ENCODE assay signal across 20 cellular contexts in genomic region chr11:70367071-70367470, GRCh38. TPM values are rescaled to one million over a fixed set of nuclear protein-coding genes. Genes with fewer than 3 reads are reported as not detected.
DNase-seq lines count a peak whose midpoint lies in the region; ATAC-seq and TF ChIP-seq lines count a peak whose summit lies in the region.
"Had no signal": no experiment of that assay in that cellular context is flagged by ENCODE, and none has a peak within 500 bp of the region (broad histone marks: within the 10 kb centered on the region; RNA-seq: fewer than 3 reads in every experiment).

No MANE protein-coding gene starts in this region.

- peaks cover 20% of the 10 kb centered on the region; the same call in 1 of the 2 replicates for H3K36me3 ChIP-seq in Loucy (ENCODE audit: insufficient read depth, low read length)
- H3K36me3 ChIP-seq in MM.1S (replicated peaks; ENCODE audit: insufficient read depth, low read length), result no peaks in the 10 kb centered on the region; the same call in 1 of the 2 replicates

- DNase-seq in AG08396 (ENCODE audit: low spot score), result peak; percentile 30
- DNase-seq in activated naive CD8-positive, alpha-beta T cell treated with anti-CD3 and anti-CD28 coated beads, Interleukin-2, amount 50 U/mL, for 24 hours, result no peak
- DNase-seq in iris pigment epithelial cell (ENCODE audit: low read depth), result peak; percentile 83
- DNase-seq in NCI-H446 (lab: John Stamatoyannopoulos, UW), result no peak
- DNase-seq in activated CD4-positive, alpha-beta memory T cell treated with anti-CD3 and anti-CD28 coated beads for 36 hours, result no peak
- no peak for DNase-seq in MM.1S
- DNase-seq: activated CD4-positive, alpha-beta memory T cell treated with anti-CD3 and anti-CD28 coated beads, Interleukin-2, amount 10 ng/mL, durations not matched to agents 7 days and 5 days; activated T-cell treated with anti-CD3 and anti-CD28 coated beads, Interleukin-2, amount 50 U/mL, for 72 hours; esophagus squamous epithelium; KBM-7; mammary epithelial cell; naive thymus-derived CD4-positive, alpha-beta T cell; stimulated activated CD4-positive, alpha-beta T cell treated with anti-CD3 and anti-CD28 coated beads, Interleukin-4, amount 100 ng/mL, for 24 hours; T-helper 1 cell; upper lobe of right lung had no signal

- H3K27ac Mint-ChIP-seq in activated naive CD8-positive, alpha-beta T cell treated with anti-CD3 and anti-CD28 coated beads, Interleukin-2, amount 50 U/mL, for 24 hours, result peak overlapping the region; percentile 54
- H3K27ac Mint-ChIP-seq in activated CD4-positive, alpha-beta memory T cell treated with anti-CD3 and anti-CD28 coated beads for 36 hours, result no peak overlapping the region
- H3K27ac Mint-ChIP-seq: activated CD4-positive, alpha-beta memory T cell treated with anti-CD3 and anti-CD28 coated beads, Interleukin-2, amount 10 ng/mL, durations not matched to agents 7 days and 5 days; activated T-cell treated with anti-CD3 and anti-CD28 coated beads, Interleukin-2, amount 50 U/mL, for 72 hours; naive thymus-derived CD4-positive, alpha-beta T cell had no signal

- POLR2A ChIA-PET in activated CD4-positive, alpha-beta memory T cell treated with anti-CD3 and anti-CD28 coated beads for 36 hours (lab: Charles Lee), result no interaction called here

- no peak overlapping the region for H3K9ac ChIP-seq in Loucy (ENCODE audit: low read depth, low read length, poor library complexity, severe bottlenecking)
- no peak overlapping the region for H3K9ac ChIP-seq in MM.1S (ENCODE audit: low read length)
- H3K9ac ChIP-seq: parathyroid adenoma had no signal

- H3K4me2 ChIP-seq in Loucy (ENCODE audit: low read depth, low read length, poor library complexity, severe bottlenecking), result peak overlapping the region; percentile 95
- no peak overlapping the region for H3K4me2 ChIP-seq in MM.1S (ENCODE audit: low read depth, low read length)
- H3K4me2 ChIP-seq: hepatocyte had no signal

- TF ChIP-seq CTCF in Loucy (conservative IDR thresholded peaks at IDR 0.05; ENCODE audit: low read length), result no peak
- no peak for TF ChIP-seq CTCF in MM.1S (IDR thresholded peaks at IDR 0.05; ENCODE audit: low read length)

- H3K9me2 ChIP-seq in Loucy (replicated peaks; ENCODE audit: low read depth, low read length) (no peaks in the 10 kb centered on the region), MM.1S (replicated peaks; ENCODE audit: insufficient read depth, low read length) (no peaks in the 10 kb centered on the region)

- no peak overlapping the region for H3K4me3 Mint-ChIP-seq in activated naive CD8-positive, alpha-beta T cell treated with anti-CD3 and anti-CD28 coated beads, Interleukin-2, amount 50 U/mL, for 24 hours
- no peak overlapping the region for H3K4me3 Mint-ChIP-seq in activated CD4-positive, alpha-beta memory T cell treated with anti-CD3 and anti-CD28 coated beads for 36 hours
- H3K4me3 Mint-ChIP-seq: activated CD4-positive, alpha-beta memory T cell treated with anti-CD3 and anti-CD28 coated beads, Interleukin-2, amount 10 ng/mL, durations not matched to agents 7 days and 5 days; activated T-cell treated with anti-CD3 and anti-CD28 coated beads, Interleukin-2, amount 50 U/mL, for 72 hours; naive thymus-derived CD4-positive, alpha-beta T cell had no signal

- ATAC-seq in activated naive CD8-positive, alpha-beta T cell treated with anti-CD3 and anti-CD28 coated beads, Interleukin-2, amount 50 U/mL, for 24 hours, result no peak
- no peak for ATAC-seq in GM19023 (IDR thresholded peaks at IDR 0.05; ENCODE audit: unreplicated experiment)
- ATAC-seq: activated T-cell treated with anti-CD3 and anti-CD28 coated beads, Interleukin-2, amount 50 U/mL, for 72 hours; naive thymus-derived CD4-positive, alpha-beta T cell; upper lobe of right lung had no signal

- CTCF ChIA-PET in activated CD4-positive, alpha-beta memory T cell treated with anti-CD3 and anti-CD28 coated beads for 36 hours (lab: Charles Lee), result no interaction called here

- H3K79me2 ChIP-seq in Loucy (ENCODE audit: insufficient read depth, low read length), result peaks cover 6% of the 10 kb centered on the region; the same call in 1 of the 2 replicates
- no peaks in the 10 kb centered on the region for H3K79me2 ChIP-seq in MM.1S (ENCODE audit: low read length)
- H3K79me2 ChIP-seq: parathyroid adenoma had no signal

- intact Hi-C loops in activated CD4-positive, alpha-beta memory T cell treated with anti-CD3 and anti-CD28 coated beads for 36 hours (cut with micrococcal nuclease), result no loop called here

- peaks cover 42% of the 10 kb centered on the region for H3K4me1 Mint-ChIP-seq in activated naive CD8-positive, alpha-beta T cell treated with anti-CD3 and anti-CD28 coated beads, Interleukin-2, amount 50 U/mL, for 24 hours
- peaks cover 24% of the 10 kb centered on the region for H3K4me1 Mint-ChIP-seq in activated CD4-positive, alpha-beta memory T cell treated with anti-CD3 and anti-CD28 coated beads for 36 hours (ENCODE audit: low read depth)

- H4K20me1 ChIP-seq in Loucy (ENCODE audit: insufficient read depth, low read length, poor library complexity, severe bottlenecking) (no peaks in the 10 kb centered on the region), MM.1S (ENCODE audit: insufficient read depth, low read length) (no peaks in the 10 kb centered on the region)

- no peak overlapping the region for H3K27ac ChIP-seq in MM.1S (ENCODE audit: low read length)
- H3K27ac ChIP-seq: cardiac muscle cell, esophagus squamous epithelium, hepatocyte, parathyroid adenoma, upper lobe of right lung had no signal

- H2AFZ ChIP-seq in Loucy (ENCODE audit: low read length), result no peak overlapping the region
- H2AFZ ChIP-seq in MM.1S (ENCODE audit: low read length), result no peak overlapping the region
- H2AFZ ChIP-seq: hepatocyte, parathyroid adenoma had no signal

- H3K27me3 ChIP-seq in Loucy (ENCODE audit: insufficient read depth, low read length, poor library complexity, severe bottlenecking) (no peaks in the 10 kb centered on the region), MM.1S (replicated peaks; ENCODE audit: insufficient read depth, low read length) (no peaks in the 10 kb centered on the region)
- H3K27me3 ChIP-seq: cardiac muscle cell, esophagus squamous epithelium, hepatocyte, upper lobe of right lung had no signal

- H3K9me3 ChIP-seq in Loucy (ENCODE audit: insufficient read depth, low read depth, low read length) (no peaks in the 10 kb centered on the region), MM.1S (replicated peaks; ENCODE audit: insufficient read depth, low read length) (no peaks in the 10 kb centered on the region)
- H3K9me3 ChIP-seq: esophagus squamous epithelium, upper lobe of right lung had no signal

- peaks cover 3% of the 10 kb centered on the region for H3K27me3 Mint-ChIP-seq in activated naive CD8-positive, alpha-beta T cell treated with anti-CD3 and anti-CD28 coated beads, Interleukin-2, amount 50 U/mL, for 24 hours
- no peaks in the 10 kb centered on the region for H3K27me3 Mint-ChIP-seq in activated CD4-positive, alpha-beta memory T cell treated with anti-CD3 and anti-CD28 coated beads for 36 hours

- no peak overlapping the region for H3K4me3 ChIP-seq in Loucy (ENCODE audit: low read length, poor library complexity, severe bottlenecking)
- no peak overlapping the region for H3K4me3 ChIP-seq in MM.1S (ENCODE audit: low read length)
- H3K4me3 ChIP-seq: cardiac muscle cell, esophagus squamous epithelium, hepatocyte, upper lobe of right lung had no signal

- H3F3A ChIP-seq in Loucy (ENCODE audit: low read depth), result peaks cover 7% of the 10 kb centered on the region; the same call in 1 of the 2 replicates
- no peaks in the 10 kb centered on the region for H3F3A ChIP-seq in MM.1S (ENCODE audit: insufficient read depth, low read length)

- peaks cover 5% of the 10 kb centered on the region for H3K9me3 Mint-ChIP-seq in activated naive CD8-positive, alpha-beta T cell treated with anti-CD3 and anti-CD28 coated beads, Interleukin-2, amount 50 U/mL, for 24 hours
- peaks cover 3% of the 10 kb centered on the region for H3K9me3 Mint-ChIP-seq in activated CD4-positive, alpha-beta memory T cell treated with anti-CD3 and anti-CD28 coated beads for 36 hours

- peaks cover 62% of the 10 kb centered on the region for H3K36me3 Mint-ChIP-seq in activated naive CD8-positive, alpha-beta T cell treated with anti-CD3 and anti-CD28 coated beads, Interleukin-2, amount 50 U/mL, for 24 hours (ENCODE audit: low read depth)
- H3K36me3 Mint-ChIP-seq in activated CD4-positive, alpha-beta memory T cell treated with anti-CD3 and anti-CD28 coated beads for 36 hours, result peaks cover 41% of the 10 kb centered on the region

- peaks cover 53% of the 10 kb centered on the region for H3K4me1 ChIP-seq in Loucy (ENCODE audit: insufficient read depth, low read length, poor library complexity, severe bottlenecking)
- no peaks in the 10 kb centered on the region for H3K4me1 ChIP-seq in MM.1S (ENCODE audit: low read length)
- H3K4me1 ChIP-seq: esophagus squamous epithelium, parathyroid adenoma had no signal

RNA-seq across cellular contexts. Expression of gene CTTN, which starts 31.3 kb away (rescaled TPM):
- 10 to 100 TPM; 49.6 to 52.6 TPM for total RNA-seq in activated CD4-positive, alpha-beta memory T cell treated with anti-CD3 and anti-CD28 coated beads for 36 hours

Comparison
In these comparisons a context has a peak if more than half of its experiments do, and no peak if none do; other contexts are left out.
1. DNase-seq: peak in AG08396 (single experiment) and iris pigment epithelial cell (single experiment); none in activated naive CD8-positive, alpha-beta T cell treated with anti-CD3 and anti-CD28 coated beads, Interleukin-2, amount 50 U/mL, for 24 hours (single experiment), NCI-H446 (0 of 2), activated CD4-positive, alpha-beta memory T cell treated with anti-CD3 and anti-CD28 coated beads for 36 hours (single experiment) and MM.1S (single experiment).